In the genomic region with DNA sequence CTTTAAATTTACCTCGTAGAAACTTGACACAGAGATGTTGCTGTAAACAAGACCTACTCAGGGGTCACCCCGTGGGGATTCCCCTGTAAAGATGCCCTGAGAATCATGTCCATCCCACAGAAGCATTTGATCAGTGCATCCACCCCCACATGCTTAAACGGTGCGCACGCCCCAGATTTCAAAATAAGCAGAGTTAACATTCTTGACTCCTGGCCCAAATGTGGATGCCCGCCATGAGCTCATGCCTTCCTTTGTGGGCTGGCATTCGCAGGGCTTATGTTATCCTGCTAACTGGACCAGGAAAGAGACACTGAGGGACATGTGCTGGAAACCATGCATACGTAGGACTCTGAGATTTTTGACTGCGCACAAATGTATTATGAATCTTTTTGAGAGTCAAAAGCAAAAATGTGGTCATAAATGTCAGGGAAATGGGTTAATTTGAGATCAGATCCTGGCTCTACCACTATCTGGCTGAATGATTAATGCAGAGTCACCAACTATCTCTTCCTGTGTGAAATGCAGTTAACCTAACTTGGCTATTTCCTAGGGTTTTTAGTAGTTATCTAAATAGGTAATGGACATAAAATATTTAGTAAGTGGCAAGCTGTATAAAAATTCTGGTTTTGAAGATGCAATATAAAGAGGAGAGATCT, we compare ENCODE assay signal across 25 cellular contexts. TPM values are rescaled to one million over a fixed set of nuclear protein-coding genes. Genes with fewer than 3 reads are reported as not detected.
DNase-seq lines count a peak whose midpoint lies in the region; ATAC-seq and TF ChIP-seq lines count a peak whose summit lies in the region.
"Had no signal": no experiment of that assay in that cellular context is flagged by ENCODE, and none has a peak within 500 bp of the region (broad histone marks: within the 10 kb centered on the region; RNA-seq: fewer than 3 reads in every experiment).

No MANE protein-coding gene starts in this region.

- TF ChIP-seq EP300 in esophagus muscularis mucosa (IDR thresholded peaks at IDR 0.05) = no peak

- no peaks in the 10 kb centered on the region for H3K36me3 ChIP-seq in esophagus muscularis mucosa
- H3K36me3 ChIP-seq: prostate gland, suprapubic skin had no signal

- H3K9me3 ChIP-seq in esophagus muscularis mucosa = no peaks in the 10 kb centered on the region
- H3K9me3 ChIP-seq: prostate gland, suprapubic skin had no signal

- intact Hi-C loops in esophagus muscularis mucosa (cut with DNase I) = no loop called here

- no peak overlapping the region for H3K4me3 Mint-ChIP-seq in activated CD4-positive, alpha-beta memory T cell treated with anti-CD3 and anti-CD28 coated beads, Interleukin-2, amount 10 ng/mL, durations not matched to agents 7 days and 5 days
- H3K4me3 Mint-ChIP-seq: activated CD4-positive, alpha-beta T cell treated with anti-CD3 and anti-CD28 coated beads, Interleukin-2, amount 10 ng/mL, durations not matched to agents 24 days and 14 days; central memory CD8-positive, alpha-beta T cell had no signal

- no peak overlapping the region for H3K27ac ChIP-seq in esophagus muscularis mucosa (replicated peaks in 1 of 4)
- H3K27ac ChIP-seq: dorsolateral prefrontal cortex, prostate gland, skin epidermis, suprapubic skin had no signal

- H3K36me3 Mint-ChIP-seq in activated naive CD4-positive, alpha-beta T cell treated with anti-CD3 and anti-CD28 coated beads, Interleukin-2, amount 50 U/mL, for 72 hours = no peaks in the 10 kb centered on the region
- no peaks in the 10 kb centered on the region for H3K36me3 Mint-ChIP-seq in activated CD4-positive, alpha-beta memory T cell treated with anti-CD3 and anti-CD28 coated beads, Interleukin-2, amount 10 ng/mL, durations not matched to agents 7 days and 5 days (ENCODE audit: low read depth)

- peak; percentile 50 to 66 for ATAC-seq in activated naive CD4-positive, alpha-beta T cell treated with anti-CD3 and anti-CD28 coated beads, Interleukin-2, amount 50 U/mL, for 72 hours
- ATAC-seq in HG03139 (IDR thresholded peaks at IDR 0.05; ENCODE audit: unreplicated experiment) (no peak), GM18873 (IDR thresholded peaks at IDR 0.05; ENCODE audit: low FRiP score, unreplicated experiment) (no peak)
- ATAC-seq: SK-N-SH treated with all-trans-retinoic acid at 6 μM for 48 hours had no signal

- CTCF ChIA-PET in activated CD4-positive, alpha-beta memory T cell treated with anti-CD3 and anti-CD28 coated beads, Interleukin-2, amount 10 ng/mL, durations not matched to agents 7 days and 5 days (lab: Charles Lee) = no interaction called here

- no peak for TF ChIP-seq CTCF in esophagus muscularis mucosa (IDR thresholded peaks at IDR 0.05)

- no peaks in the 10 kb centered on the region for H3K27me3 ChIP-seq in esophagus muscularis mucosa
- H3K27me3 ChIP-seq: suprapubic skin had no signal

- DNase-seq in activated naive CD4-positive, alpha-beta T cell treated with anti-CD3 and anti-CD28 coated beads, Interleukin-2, amount 50 U/mL, for 72 hours (ENCODE audit: low spot score in 2 of 2) = no peak
- DNase-seq in activated naive CD4-positive, alpha-beta T cell treated with anti-CD3 and anti-CD28 coated beads, Interleukin-2, amount 50 U/mL, for 16 hours = no peak
- no peak for DNase-seq in activated CD4-positive, alpha-beta memory T cell treated with anti-CD3 and anti-CD28 coated beads, Interleukin-2, amount 10 ng/mL, durations not matched to agents 7 days and 5 days
- peak; percentile 54 for DNase-seq in myocyte (ENCODE audit: low read depth)
- DNase-seq in esophagus muscularis mucosa (ENCODE audit: extremely low spot score) = no peak
- DNase-seq in NCI-H146 treated with DMSO at 0.1 percent for 48 hours (lab: John Stamatoyannopoulos, UW; ENCODE audit: unreplicated experiment) = no peak
- DNase-seq: activated CD4-positive, alpha-beta T cell treated with anti-CD3 and anti-CD28 coated beads, Interleukin-2, amount 10 ng/mL, durations not matched to agents 24 days and 14 days; activated naive CD4-positive, alpha-beta T cell; anterior cingulate cortex; COR-L47; dorsolateral prefrontal cortex; head of caudate nucleus; NCI-H1092; NCI-H1930; NCI-H82; stimulated activated CD4-positive, alpha-beta T cell treated with anti-CD3 and anti-CD28 coated beads, Interleukin-2, amount 100 ng/mL, for 24 hours had no signal

- peaks cover 31% of the 10 kb centered on the region for H3K4me1 Mint-ChIP-seq in activated CD4-positive, alpha-beta memory T cell treated with anti-CD3 and anti-CD28 coated beads, Interleukin-2, amount 10 ng/mL, durations not matched to agents 7 days and 5 days
- H3K4me1 Mint-ChIP-seq: central memory CD8-positive, alpha-beta T cell had no signal

- no peak overlapping the region for H3K4me3 ChIP-seq in esophagus muscularis mucosa
- H3K4me3 ChIP-seq: dorsolateral prefrontal cortex, prostate gland, skin epidermis, suprapubic skin had no signal

- H3K4me1 ChIP-seq in esophagus muscularis mucosa = no peaks in the 10 kb centered on the region
- H3K4me1 ChIP-seq: prostate gland, suprapubic skin had no signal

- POLR2A ChIA-PET in activated CD4-positive, alpha-beta memory T cell treated with anti-CD3 and anti-CD28 coated beads, Interleukin-2, amount 10 ng/mL, durations not matched to agents 7 days and 5 days (lab: Charles Lee) = no interaction called here

- 78% methylated on average over 9 of the region's 9 CpGs for WGBS in esophagus muscularis mucosa

- no peak overlapping the region for H3K27ac Mint-ChIP-seq in activated naive CD4-positive, alpha-beta T cell treated with anti-CD3 and anti-CD28 coated beads, Interleukin-2, amount 50 U/mL, for 72 hours
- peak overlapping the region; percentile 36 for H3K27ac Mint-ChIP-seq in activated CD4-positive, alpha-beta memory T cell treated with anti-CD3 and anti-CD28 coated beads, Interleukin-2, amount 10 ng/mL, durations not matched to agents 7 days and 5 days
- H3K27ac Mint-ChIP-seq: activated CD4-positive, alpha-beta T cell treated with anti-CD3 and anti-CD28 coated beads, Interleukin-2, amount 10 ng/mL, durations not matched to agents 24 days and 14 days had no signal

- TF ChIP-seq POLR2A in esophagus muscularis mucosa (IDR thresholded peaks at IDR 0.05; ENCODE audit: low read depth) = no peak

- no peaks in the 10 kb centered on the region for H3K27me3 Mint-ChIP-seq in activated CD4-positive, alpha-beta memory T cell treated with anti-CD3 and anti-CD28 coated beads, Interleukin-2, amount 10 ng/mL, durations not matched to agents 7 days and 5 days
- H3K27me3 Mint-ChIP-seq: activated CD4-positive, alpha-beta T cell treated with anti-CD3 and anti-CD28 coated beads, Interleukin-2, amount 10 ng/mL, durations not matched to agents 24 days and 14 days; central memory CD8-positive, alpha-beta T cell had no signal

- H3K9me3 Mint-ChIP-seq in activated naive CD4-positive, alpha-beta T cell treated with anti-CD3 and anti-CD28 coated beads, Interleukin-2, amount 50 U/mL, for 72 hours = peaks cover 0 to 4% of the 10 kb centered on the region in 2 donors
- peaks cover 2% of the 10 kb centered on the region for H3K9me3 Mint-ChIP-seq in activated CD4-positive, alpha-beta memory T cell treated with anti-CD3 and anti-CD28 coated beads, Interleukin-2, amount 10 ng/mL, durations not matched to agents 7 days and 5 days
- H3K9me3 Mint-ChIP-seq: central memory CD8-positive, alpha-beta T cell had no signal

RNA-seq across cellular contexts. Expression of a gene that starts 9.1 kb away (rescaled TPM):
- total RNA-seq in activated naive CD4-positive, alpha-beta T cell treated with anti-CD3 and anti-CD28 coated beads, Interleukin-2, amount 50 U/mL, for 72 hours = under 1 TPM; 0.06 to 0.68 TPM
- 1 to 10 TPM; 1.1 to 1.7 TPM for total RNA-seq in activated CD4-positive, alpha-beta memory T cell treated with anti-CD3 and anti-CD28 coated beads, Interleukin-2, amount 10 ng/mL, durations not matched to agents 7 days and 5 days
- total RNA-seq in myocyte (2.5 and 2.6 TPM in 2 replicates), esophagus muscularis mucosa (under 1 TPM; under 0.01 to 0.34 (median 0.21) TPM)
- 0.74 TPM for polyA plus RNA-seq in myocyte (2012)
- total RNA-seq: H1 had no signal
- polyA plus RNA-seq: BJ, H1 had no signal

Comparison
In these comparisons a context has a peak if more than half of its experiments do, and no peak if none do; other contexts are left out.
1. ATAC-seq: peak in activated naive CD4-positive, alpha-beta T cell treated with anti-CD3 and anti-CD28 coated beads, Interleukin-2, amount 50 U/mL, for 72 hours (2 of 2); none in HG03139 (single experiment) and GM18873 (single experiment).